ENCODE assay signal across 1 cellular context in genomic region chr5:1103505-1104326, GRCh38.
TF ChIP-seq lines count a peak whose summit lies in the region.

No MANE protein-coding gene starts in this region.

TF ChIP-seq in HepG2, 621 proteins besides CTCF, POLR2A, EP300 and RAD21 (continued from another document):
- no peak for TF ChIP-seq GMEB1 (CRISPR knock-in tag; IDR thresholded peaks at IDR 0.05; ENCODE audit: borderline replicate concordance)
- no peak for TF ChIP-seq ZUFSP (CRISPR knock-in tag; IDR thresholded peaks at IDR 0.05; ENCODE audit: borderline replicate concordance)
- no peak for TF ChIP-seq RELA (CRISPR knock-in tag; IDR thresholded peaks at IDR 0.05)
- TF ChIP-seq SETDB1 (CRISPR knock-in tag; IDR thresholded peaks at IDR 0.05; ENCODE audit: borderline replicate concordance), result no peak
- TF ChIP-seq, protein P1, sequence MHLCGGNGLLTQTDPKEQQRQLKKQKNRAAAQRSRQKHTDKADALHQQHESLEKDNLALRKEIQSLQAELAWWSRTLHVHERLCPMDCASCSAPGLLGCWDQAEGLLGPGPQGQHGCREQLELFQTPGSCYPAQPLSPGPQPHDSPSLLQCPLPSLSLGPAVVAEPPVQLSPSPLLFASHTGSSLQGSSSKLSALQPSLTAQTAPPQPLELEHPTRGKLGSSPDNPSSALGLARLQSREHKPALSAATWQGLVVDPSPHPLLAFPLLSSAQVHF (CRISPR knock-in tag; IDR thresholded peaks at IDR 0.05), result no peak
- TF ChIP-seq NCOA2 (CRISPR knock-in tag; IDR thresholded peaks at IDR 0.05), result peak; percentile 49; the same call in 1 of the 2 replicates
- no peak for TF ChIP-seq CCDC6 (CRISPR knock-in tag; IDR thresholded peaks at IDR 0.05)
- no peak for TF ChIP-seq ZNF614 (CRISPR knock-in tag; IDR thresholded peaks at IDR 0.05; ENCODE audit: borderline replicate concordance)
- TF ChIP-seq E2F1 (CRISPR knock-in tag; IDR thresholded peaks at IDR 0.05), result no peak
- TF ChIP-seq, protein P2, sequence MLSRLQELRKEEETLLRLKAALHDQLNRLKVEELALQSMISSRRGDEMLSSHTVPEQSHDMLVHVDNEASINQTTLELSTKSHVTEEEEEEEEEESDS (CRISPR knock-in tag; IDR thresholded peaks at IDR 0.05; ENCODE audit: borderline replicate concordance), result no peak
- peak; percentile 56 for TF ChIP-seq RARA (CRISPR knock-in tag; IDR thresholded peaks at IDR 0.05)
- TF ChIP-seq, protein P3, sequence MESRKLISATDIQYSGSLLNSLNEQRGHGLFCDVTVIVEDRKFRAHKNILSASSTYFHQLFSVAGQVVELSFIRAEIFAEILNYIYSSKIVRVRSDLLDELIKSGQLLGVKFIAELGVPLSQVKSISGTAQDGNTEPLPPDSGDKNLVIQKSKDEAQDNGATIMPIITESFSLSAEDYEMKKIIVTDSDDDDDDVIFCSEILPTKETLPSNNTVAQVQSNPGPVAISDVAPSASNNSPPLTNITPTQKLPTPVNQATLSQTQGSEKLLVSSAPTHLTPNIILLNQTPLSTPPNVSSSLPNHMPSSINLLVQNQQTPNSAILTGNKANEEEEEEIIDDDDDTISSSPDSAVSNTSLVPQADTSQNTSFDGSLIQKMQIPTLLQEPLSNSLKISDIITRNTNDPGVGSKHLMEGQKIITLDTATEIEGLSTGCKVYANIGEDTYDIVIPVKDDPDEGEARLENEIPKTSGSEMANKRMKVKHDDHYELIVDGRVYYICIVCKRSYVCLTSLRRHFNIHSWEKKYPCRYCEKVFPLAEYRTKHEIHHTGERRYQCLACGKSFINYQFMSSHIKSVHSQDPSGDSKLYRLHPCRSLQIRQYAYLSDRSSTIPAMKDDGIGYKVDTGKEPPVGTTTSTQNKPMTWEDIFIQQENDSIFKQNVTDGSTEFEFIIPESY (CRISPR knock-in tag; IDR thresholded peaks at IDR 0.05), result peak; percentile 96
- TF ChIP-seq, protein P4, sequence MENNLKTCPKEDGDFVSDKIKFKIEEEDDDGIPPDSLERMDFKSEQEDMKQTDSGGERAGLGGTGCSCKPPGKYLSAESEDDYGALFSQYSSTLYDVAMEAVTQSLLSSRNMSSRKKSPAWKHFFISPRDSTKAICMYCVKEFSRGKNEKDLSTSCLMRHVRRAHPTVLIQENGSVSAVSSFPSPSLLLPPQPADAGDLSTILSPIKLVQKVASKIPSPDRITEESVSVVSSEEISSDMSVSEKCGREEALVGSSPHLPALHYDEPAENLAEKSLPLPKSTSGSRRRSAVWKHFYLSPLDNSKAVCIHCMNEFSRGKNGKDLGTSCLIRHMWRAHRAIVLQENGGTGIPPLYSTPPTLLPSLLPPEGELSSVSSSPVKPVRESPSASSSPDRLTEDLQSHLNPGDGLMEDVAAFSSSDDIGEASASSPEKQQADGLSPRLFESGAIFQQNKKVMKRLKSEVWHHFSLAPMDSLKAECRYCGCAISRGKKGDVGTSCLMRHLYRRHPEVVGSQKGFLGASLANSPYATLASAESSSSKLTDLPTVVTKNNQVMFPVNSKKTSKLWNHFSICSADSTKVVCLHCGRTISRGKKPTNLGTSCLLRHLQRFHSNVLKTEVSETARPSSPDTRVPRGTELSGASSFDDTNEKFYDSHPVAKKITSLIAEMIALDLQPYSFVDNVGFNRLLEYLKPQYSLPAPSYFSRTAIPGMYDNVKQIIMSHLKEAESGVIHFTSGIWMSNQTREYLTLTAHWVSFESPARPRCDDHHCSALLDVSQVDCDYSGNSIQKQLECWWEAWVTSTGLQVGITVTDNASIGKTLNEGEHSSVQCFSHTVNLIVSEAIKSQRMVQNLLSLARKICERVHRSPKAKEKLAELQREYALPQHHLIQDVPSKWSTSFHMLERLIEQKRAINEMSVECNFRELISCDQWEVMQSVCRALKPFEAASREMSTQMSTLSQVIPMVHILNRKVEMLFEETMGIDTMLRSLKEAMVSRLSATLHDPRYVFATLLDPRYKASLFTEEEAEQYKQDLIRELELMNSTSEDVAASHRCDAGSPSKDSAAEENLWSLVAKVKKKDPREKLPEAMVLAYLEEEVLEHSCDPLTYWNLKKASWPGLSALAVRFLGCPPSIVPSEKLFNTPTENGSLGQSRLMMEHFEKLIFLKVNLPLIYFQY (CRISPR knock-in tag; IDR thresholded peaks at IDR 0.05; ENCODE audit: borderline replicate concordance), result no peak
- TF ChIP-seq, protein P5, sequence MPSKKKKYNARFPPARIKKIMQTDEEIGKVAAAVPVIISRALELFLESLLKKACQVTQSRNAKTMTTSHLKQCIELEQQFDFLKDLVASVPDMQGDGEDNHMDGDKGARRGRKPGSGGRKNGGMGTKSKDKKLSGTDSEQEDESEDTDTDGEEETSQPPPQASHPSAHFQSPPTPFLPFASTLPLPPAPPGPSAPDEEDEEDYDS (CRISPR knock-in tag; IDR thresholded peaks at IDR 0.05), result 0 out of 2 replicates have a peak, but pooled peaks have one; percentile 15
- no peak for TF ChIP-seq ZFYVE20 (CRISPR knock-in tag; IDR thresholded peaks at IDR 0.05; ENCODE audit: borderline replicate concordance, low read depth)
- no peak for TF ChIP-seq ZNF230 (CRISPR knock-in tag; IDR thresholded peaks at IDR 0.05)
- TF ChIP-seq NR2C2 (CRISPR knock-in tag; IDR thresholded peaks at IDR 0.05; ENCODE audit: borderline replicate concordance), result no peak
- no peak for TF ChIP-seq ZNF563 (CRISPR knock-in tag; IDR thresholded peaks at IDR 0.05)
- TF ChIP-seq, protein P6, sequence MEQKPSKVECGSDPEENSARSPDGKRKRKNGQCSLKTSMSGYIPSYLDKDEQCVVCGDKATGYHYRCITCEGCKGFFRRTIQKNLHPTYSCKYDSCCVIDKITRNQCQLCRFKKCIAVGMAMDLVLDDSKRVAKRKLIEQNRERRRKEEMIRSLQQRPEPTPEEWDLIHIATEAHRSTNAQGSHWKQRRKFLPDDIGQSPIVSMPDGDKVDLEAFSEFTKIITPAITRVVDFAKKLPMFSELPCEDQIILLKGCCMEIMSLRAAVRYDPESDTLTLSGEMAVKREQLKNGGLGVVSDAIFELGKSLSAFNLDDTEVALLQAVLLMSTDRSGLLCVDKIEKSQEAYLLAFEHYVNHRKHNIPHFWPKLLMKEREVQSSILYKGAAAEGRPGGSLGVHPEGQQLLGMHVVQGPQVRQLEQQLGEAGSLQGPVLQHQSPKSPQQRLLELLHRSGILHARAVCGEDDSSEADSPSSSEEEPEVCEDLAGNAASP (CRISPR knock-in tag; IDR thresholded peaks at IDR 0.05; ENCODE audit: borderline replicate concordance), result peak; percentile 98
- TF ChIP-seq ISL2 (CRISPR knock-in tag; IDR thresholded peaks at IDR 0.05), result peak; percentile 27; the same call in 1 of the 2 replicates
- no peak for TF ChIP-seq ZNF879 (CRISPR knock-in tag; IDR thresholded peaks at IDR 0.05)
- no peak for TF ChIP-seq RFX3 (CRISPR knock-in tag; IDR thresholded peaks at IDR 0.05)
- TF ChIP-seq, protein P7, sequence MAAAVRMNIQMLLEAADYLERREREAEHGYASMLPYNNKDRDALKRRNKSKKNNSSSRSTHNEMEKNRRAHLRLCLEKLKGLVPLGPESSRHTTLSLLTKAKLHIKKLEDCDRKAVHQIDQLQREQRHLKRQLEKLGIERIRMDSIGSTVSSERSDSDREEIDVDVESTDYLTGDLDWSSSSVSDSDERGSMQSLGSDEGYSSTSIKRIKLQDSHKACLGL (CRISPR knock-in tag; IDR thresholded peaks at IDR 0.05), result peak; percentile 36; the same call in 1 of the 2 replicates
- peak; percentile 24 for TF ChIP-seq RBM22 (optimal IDR thresholded peaks at IDR 0.05; ENCODE audit: low read length)
- 0 out of 2 replicates have a peak, but pooled peaks have one; percentile 33 for TF ChIP-seq JUNB (CRISPR knock-in tag; IDR thresholded peaks at IDR 0.05; ENCODE audit: borderline replicate concordance)
- TF ChIP-seq, protein P8, sequence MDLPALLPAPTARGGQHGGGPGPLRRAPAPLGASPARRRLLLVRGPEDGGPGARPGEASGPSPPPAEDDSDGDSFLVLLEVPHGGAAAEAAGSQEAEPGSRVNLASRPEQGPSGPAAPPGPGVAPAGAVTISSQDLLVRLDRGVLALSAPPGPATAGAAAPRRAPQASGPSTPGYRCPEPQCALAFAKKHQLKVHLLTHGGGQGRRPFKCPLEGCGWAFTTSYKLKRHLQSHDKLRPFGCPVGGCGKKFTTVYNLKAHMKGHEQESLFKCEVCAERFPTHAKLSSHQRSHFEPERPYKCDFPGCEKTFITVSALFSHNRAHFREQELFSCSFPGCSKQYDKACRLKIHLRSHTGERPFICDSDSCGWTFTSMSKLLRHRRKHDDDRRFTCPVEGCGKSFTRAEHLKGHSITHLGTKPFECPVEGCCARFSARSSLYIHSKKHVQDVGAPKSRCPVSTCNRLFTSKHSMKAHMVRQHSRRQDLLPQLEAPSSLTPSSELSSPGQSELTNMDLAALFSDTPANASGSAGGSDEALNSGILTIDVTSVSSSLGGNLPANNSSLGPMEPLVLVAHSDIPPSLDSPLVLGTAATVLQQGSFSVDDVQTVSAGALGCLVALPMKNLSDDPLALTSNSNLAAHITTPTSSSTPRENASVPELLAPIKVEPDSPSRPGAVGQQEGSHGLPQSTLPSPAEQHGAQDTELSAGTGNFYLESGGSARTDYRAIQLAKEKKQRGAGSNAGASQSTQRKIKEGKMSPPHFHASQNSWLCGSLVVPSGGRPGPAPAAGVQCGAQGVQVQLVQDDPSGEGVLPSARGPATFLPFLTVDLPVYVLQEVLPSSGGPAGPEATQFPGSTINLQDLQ (CRISPR knock-in tag; IDR thresholded peaks at IDR 0.05), result no peak
- TF ChIP-seq SIX1 (CRISPR knock-in tag; IDR thresholded peaks at IDR 0.05; ENCODE audit: borderline replicate concordance), result no peak
- TF ChIP-seq HOXA3 (CRISPR knock-in tag; IDR thresholded peaks at IDR 0.05), result peak; percentile 28; the same call in 1 of the 2 replicates
- TF ChIP-seq ZBTB25 (CRISPR knock-in tag; IDR thresholded peaks at IDR 0.05), result no peak
- no peak for TF ChIP-seq TP53 (CRISPR knock-in tag; conservative IDR thresholded peaks at IDR 0.05)
- 0 out of 2 replicates have a peak, but pooled peaks have one; percentile 47 for TF ChIP-seq ZNF616 (CRISPR knock-in tag; IDR thresholded peaks at IDR 0.05; ENCODE audit: low read depth)
- TF ChIP-seq BRD4 (CRISPR knock-in tag; IDR thresholded peaks at IDR 0.05), result no peak
- 0 out of 2 replicates have a peak, but pooled peaks have one; percentile 12 for TF ChIP-seq TAF1 (CRISPR knock-in tag; IDR thresholded peaks at IDR 0.05)
- no peak for TF ChIP-seq HNRNPUL1 (IDR thresholded peaks at IDR 0.05; ENCODE audit: low read depth, low read length)
- 0 out of 2 replicates have a peak, but pooled peaks have one; percentile 7 for TF ChIP-seq HDAC1 (CRISPR knock-in tag; IDR thresholded peaks at IDR 0.05)
- TF ChIP-seq, protein P9, sequence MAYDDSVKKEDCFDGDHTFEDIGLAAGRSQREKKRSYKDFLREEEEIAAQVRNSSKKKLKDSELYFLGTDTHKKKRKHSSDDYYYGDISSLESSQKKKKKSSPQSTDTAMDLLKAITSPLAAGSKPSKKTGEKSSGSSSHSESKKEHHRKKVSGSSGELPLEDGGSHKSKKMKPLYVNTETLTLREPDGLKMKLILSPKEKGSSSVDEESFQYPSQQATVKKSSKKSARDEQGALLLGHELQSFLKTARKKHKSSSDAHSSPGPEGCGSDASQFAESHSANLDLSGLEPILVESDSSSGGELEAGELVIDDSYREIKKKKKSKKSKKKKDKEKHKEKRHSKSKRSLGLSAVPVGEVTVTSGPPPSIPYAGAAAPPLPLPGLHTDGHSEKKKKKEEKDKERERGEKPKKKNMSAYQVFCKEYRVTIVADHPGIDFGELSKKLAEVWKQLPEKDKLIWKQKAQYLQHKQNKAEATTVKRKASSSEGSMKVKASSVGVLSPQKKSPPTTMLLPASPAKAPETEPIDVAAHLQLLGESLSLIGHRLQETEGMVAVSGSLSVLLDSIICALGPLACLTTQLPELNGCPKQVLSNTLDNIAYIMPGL (CRISPR knock-in tag; IDR thresholded peaks at IDR 0.05; ENCODE audit: borderline replicate concordance in 1 of 2, low read depth in 1 of 2), result no peak
